ENCODE assay signal across 23 cellular contexts in the genomic region with DNA sequence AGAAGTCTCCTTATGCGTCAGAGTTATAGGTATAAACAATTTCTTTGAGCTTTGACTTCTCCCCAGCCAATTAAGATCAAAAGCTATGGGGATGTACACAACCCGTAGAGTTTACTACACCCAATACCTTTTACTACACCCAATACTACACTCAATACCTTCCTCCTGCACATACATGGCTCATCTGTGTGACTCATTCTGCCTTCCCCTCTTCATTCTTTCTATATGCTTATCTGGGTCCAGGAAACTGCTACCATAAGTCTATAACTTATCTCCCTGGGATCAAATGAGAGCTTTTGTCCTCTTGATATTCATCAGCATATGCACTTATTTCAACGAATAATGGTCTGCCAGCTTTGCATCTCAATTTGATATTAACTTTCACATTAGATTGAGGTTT. TPM values are rescaled to one million over a fixed set of nuclear protein-coding genes. Genes with fewer than 3 reads are reported as not detected.
A peak's percentile ranks its signal among the peaks of the same experiment; 100 is the strongest.
DNase-seq lines count a peak whose midpoint lies in the region; ATAC-seq, FAIRE-seq and TF ChIP-seq lines count a peak whose summit lies in the region.
"Had no signal": no experiment of that assay in that cellular context is flagged by ENCODE, and none has a peak within 500 bp of the region (broad histone marks: within the 10 kb centered on the region; RNA-seq: fewer than 3 reads in every experiment).

No MANE protein-coding gene starts in this region.

- TF ChIP-seq POLR2A in H54 (IDR thresholded peaks at IDR 0.05; ENCODE audit: low read depth, low read length) (no peak), IMR-90 (IDR thresholded peaks at IDR 0.05; ENCODE audit: low read depth, low read length) (no peak)

- TF ChIP-seq CTCF in IMR-90 (conservative IDR thresholded peaks at IDR 0.05; ENCODE audit: low read depth, low read length) (no peak), mammary epithelial cell (conservative IDR thresholded peaks at IDR 0.05 in 1 of 2, IDR thresholded peaks at IDR 0.05 in 1 of 2; ENCODE audit: extremely low read depth in 1 of 2, insufficient read depth in 1 of 2, low read depth in 1 of 2, low read length in 2 of 2) (no peak), left lung (IDR thresholded peaks at IDR 0.05) (no peak), endodermal cell (conservative IDR thresholded peaks at IDR 0.05) (no peak)

- no peak overlapping the region for H2BK20ac ChIP-seq in IMR-90 (ENCODE audit: low read depth, low read length)

- CTCF ChIA-PET in IMR-90 (lab: Yijun Ruan, JAX) (no interaction called here), mammary epithelial cell (lab: Charles Lee; ENCODE audit: low non-redundant PET) (interaction anchor here (0.7 kb wide), 1 partner anchor 8 kb away, joined by 5 read pairs; no protein-coding TSS in a partner anchor)

- no peak overlapping the region for H3K56ac ChIP-seq in IMR-90 (ENCODE audit: extremely low read depth, insufficient read depth, low read length)

- peaks cover 27% of the 10 kb centered on the region for H3K36me3 Mint-ChIP-seq in endodermal cell (ENCODE audit: low read depth)
- H3K36me3 Mint-ChIP-seq: CD4-positive, alpha-beta memory T cell; naive B cell had no signal

- ATAC-seq in IMR-90 (ENCODE audit: low read depth) (no peak), left lung (peak; percentile 22)
- ATAC-seq: HCT116 had no signal

- peaks cover 36 to 60% of the 10 kb centered on the region in 2 experiments for H3K79me1 ChIP-seq in IMR-90 (ENCODE audit: low read depth in 1 of 2, low read length in 2 of 2)

- peaks cover 5% of the 10 kb centered on the region for H3K9me3 Mint-ChIP-seq in endodermal cell
- H3K9me3 Mint-ChIP-seq: dendritic cell treated with granulocyte-macrophage colony-stimulating factor and Interleukin-4, amounts not matched to agents 40 ng/mL and 50 ng/mL, for 4 days; naive B cell had no signal

- H2AFZ ChIP-seq in IMR-90 (replicated peaks; ENCODE audit: low read length, poor library complexity) (no peak overlapping the region), mammary epithelial cell (ENCODE audit: low read depth, low read length) (no peak overlapping the region)
- H2AFZ ChIP-seq: PC-9 had no signal

- peaks cover 82% of the 10 kb centered on the region for H3K79me2 ChIP-seq in mammary epithelial cell (ENCODE audit: insufficient read depth, low read length)

- no peak for TF ChIP-seq RAD21 in IMR-90 (IDR thresholded peaks at IDR 0.05; ENCODE audit: low read length)

- no peak overlapping the region for H2BK120ac ChIP-seq in IMR-90 (ENCODE audit: low read depth, low read length)

- H3K4ac ChIP-seq in IMR-90 (ENCODE audit: low read depth, low read length): no peak overlapping the region

- H3K9me3 ChIP-seq in IMR-90 (ENCODE audit: control insufficient read depth, insufficient read depth, low read length) (no peaks in the 10 kb centered on the region), mammary epithelial cell (replicated peaks; ENCODE audit: insufficient read depth, low read length) (no peaks in the 10 kb centered on the region), left lung (no peaks in the 10 kb centered on the region), endodermal cell (ENCODE audit: control insufficient read depth, low read length) (peaks cover 20% of the 10 kb centered on the region)
- H3K9me3 ChIP-seq: thoracic aorta, vagina had no signal

- H3K27me3 Mint-ChIP-seq in endodermal cell (ENCODE audit: insufficient read depth): no peaks in the 10 kb centered on the region
- H3K27me3 Mint-ChIP-seq: CD4-positive, alpha-beta memory T cell; dendritic cell treated with granulocyte-macrophage colony-stimulating factor and Interleukin-4, amounts not matched to agents 40 ng/mL and 50 ng/mL, for 4 days; naive B cell had no signal

- peaks cover 4% of the 10 kb centered on the region; the same call in 1 of the 2 replicates for H3K36me3 ChIP-seq in IMR-90 (ENCODE audit: control insufficient read depth, insufficient read depth, low read length)
- H3K36me3 ChIP-seq in mammary epithelial cell (ENCODE audit: insufficient read depth, low read length): peaks cover 2% of the 10 kb centered on the region
- H3K36me3 ChIP-seq in left lung: no peaks in the 10 kb centered on the region
- peaks cover 52% of the 10 kb centered on the region for H3K36me3 ChIP-seq in endodermal cell (ENCODE audit: control insufficient read depth, insufficient read depth, low read length)
- H3K36me3 ChIP-seq: thoracic aorta, vagina had no signal

- POLR2A ChIA-PET in IMR-90 (lab: Charles Lee; ENCODE audit: unreplicated experiment): interaction anchor here (0.6 kb wide), 1 partner anchor 147 kb away, joined by 4 read pairs; no protein-coding TSS in a partner anchor

- H3K4me2 ChIP-seq in IMR-90 (ENCODE audit: low read depth, low read length): no peak overlapping the region
- H3K4me2 ChIP-seq in mammary epithelial cell (ENCODE audit: insufficient read depth, low read depth, low read length): no peak overlapping the region
- H3K4me2 ChIP-seq: PC-9 had no signal

- H4K20me1 ChIP-seq in IMR-90 (ENCODE audit: insufficient read depth, low read length): peaks cover 15% of the 10 kb centered on the region; the same call in 1 of the 2 replicates
- no peaks in the 10 kb centered on the region for H4K20me1 ChIP-seq in mammary epithelial cell (ENCODE audit: insufficient read depth, low read length)

- BruUV-seq in IMR-90 (replicated peaks; lab: Mats Ljungman, UMichigan) (no TSS peak), mammary epithelial cell (replicated peaks; lab: Mats Ljungman, UMichigan) (no TSS peak)

- peak; percentile 41 for FAIRE-seq in H54 (lab: Jason Lieb, UNC)

- intact Hi-C loops in IMR-90 (cut with micrococcal nuclease): no loop called here
- intact Hi-C loops in mammary epithelial cell (cut with micrococcal nuclease): no loop called here
- intact Hi-C loops in left lung (cut with DNase I): no loop called here

- H2AK5ac ChIP-seq in IMR-90 (ENCODE audit: low read depth, low read length): no peak overlapping the region

- no peaks in the 10 kb centered on the region for H3K4me1 ChIP-seq in IMR-90 (ENCODE audit: control insufficient read depth, insufficient read depth, low read length)
- peaks cover 22% of the 10 kb centered on the region for H3K4me1 ChIP-seq in mammary epithelial cell (ENCODE audit: insufficient read depth, low read length)
- H3K4me1 ChIP-seq in left lung: peaks cover 0 to 8% of the 10 kb centered on the region in 2 donors
- H3K4me1 ChIP-seq in endodermal cell (ENCODE audit: control insufficient read depth, insufficient read depth, low read length): peaks cover 9% of the 10 kb centered on the region

- H3K27ac Mint-ChIP-seq in endodermal cell: no peak overlapping the region
- H3K27ac Mint-ChIP-seq: CD4-positive, alpha-beta memory T cell; dendritic cell treated with granulocyte-macrophage colony-stimulating factor and Interleukin-4, amounts not matched to agents 40 ng/mL and 50 ng/mL, for 4 days had no signal

- H3K27ac ChIP-seq in IMR-90 (ENCODE audit: insufficient read depth, low read length) (no peak overlapping the region), mammary epithelial cell (ENCODE audit: insufficient read depth, low read depth, low read length) (no peak overlapping the region), left lung (no peak overlapping the region), endodermal cell (ENCODE audit: low read depth, low read length) (no peak overlapping the region)
- H3K27ac ChIP-seq: PC-9, thoracic aorta, vagina had no signal

- in situ Hi-C loops in IMR-90 (cut with MboI; ENCODE audit: low sequenced_read_pairs): no loop called here
- in situ Hi-C loops in mammary epithelial cell (cut with MboI; ENCODE audit: low sequenced_read_pairs in 2 of 2): no loop called here

- no peak overlapping the region for H2AK9ac ChIP-seq in IMR-90 (replicated peaks; ENCODE audit: low read depth, low read length, poor library complexity)

- H3K4me1 Mint-ChIP-seq in endodermal cell: peaks cover 14% of the 10 kb centered on the region
- H3K4me1 Mint-ChIP-seq: CD4-positive, alpha-beta memory T cell had no signal

- no peak overlapping the region for H3K18ac ChIP-seq in IMR-90 (ENCODE audit: low read depth, low read length)

- no peak overlapping the region for H3K4me3 Mint-ChIP-seq in endodermal cell
- H3K4me3 Mint-ChIP-seq: CD4-positive, alpha-beta memory T cell; dendritic cell treated with granulocyte-macrophage colony-stimulating factor and Interleukin-4, amounts not matched to agents 40 ng/mL and 50 ng/mL, for 4 days; naive B cell had no signal

- H4K91ac ChIP-seq in IMR-90 (ENCODE audit: insufficient read depth, low read depth, low read length): no peak overlapping the region

- H2BK15ac ChIP-seq in IMR-90 (ENCODE audit: low read depth, low read length): no peak overlapping the region

- no peak overlapping the region for H4K5ac ChIP-seq in IMR-90 (ENCODE audit: low read depth, low read length)

- no peak overlapping the region for H3K9ac ChIP-seq in IMR-90 (ENCODE audit: low read depth, low read length)
- H3K9ac ChIP-seq in mammary epithelial cell (ENCODE audit: insufficient read depth, low read length): no peak overlapping the region
- no peak overlapping the region for H3K9ac ChIP-seq in endodermal cell (ENCODE audit: extremely low read depth, low read length, poor library complexity, severe bottlenecking)

- DNase-seq in H54 (ENCODE audit: insufficient read length, low spot score) (no peak), IMR-90 (peak; percentile 15), mammary epithelial cell (peak; percentile 52), left lung (no peak), retina (no peak), endodermal cell (no peak), Ammon's horn (ENCODE audit: low spot score) (no peak)
- DNase-seq: activated CD4-positive, alpha-beta T cell treated with anti-CD3 and anti-CD28 coated beads, Interleukin-2, amount 50 U/mL, for 1 hour; activated CD8-positive, alpha-beta memory T cell treated with anti-CD3 and anti-CD28 coated beads, Interleukin-2, amount 50 U/mL, for 48 hours; caudate nucleus; CD4-positive, alpha-beta memory T cell; DMS153; islet precursor cell; naive B cell; NCI-H1105; NCI-H2029 treated with DMSO at 0.1 percent for 48 hours; PC-9; stimulated activated CD4-positive, alpha-beta T cell treated with anti-CD3 and anti-CD28 coated beads, Interleukin-2, amount 100 ng/mL, for 48 hours; stimulated activated naive CD4-positive, alpha-beta T cell had no signal

- H3K14ac ChIP-seq in IMR-90 (replicated peaks; ENCODE audit: low read depth, low read length): no peak overlapping the region

- H3K4me3 ChIP-seq in IMR-90 (ENCODE audit: insufficient read depth, low read depth, low read length): no peak overlapping the region
- no peak overlapping the region for H3K4me3 ChIP-seq in mammary epithelial cell (replicated peaks in 1 of 3; ENCODE audit: insufficient read depth in 1 of 3, low read depth in 2 of 3, low read length in 3 of 3)
- no peak overlapping the region for H3K4me3 ChIP-seq in left lung
- no peak overlapping the region for H3K4me3 ChIP-seq in endodermal cell (ENCODE audit: low read length)
- H3K4me3 ChIP-seq: PC-9, thoracic aorta, vagina had no signal

- H3K27me3 ChIP-seq in IMR-90 (ENCODE audit: control insufficient read depth, insufficient read depth, low read length) (no peaks in the 10 kb centered on the region), mammary epithelial cell (ENCODE audit: insufficient read depth, low read length) (no peaks in the 10 kb centered on the region), left lung (no peaks in the 10 kb centered on the region), endodermal cell (ENCODE audit: control insufficient read depth, insufficient read depth, low read length, poor library complexity, severe bottlenecking) (no peaks in the 10 kb centered on the region)
- H3K27me3 ChIP-seq: vagina had no signal

- no peak overlapping the region for H4K8ac ChIP-seq in IMR-90 (ENCODE audit: low read depth in 2 of 2, low read length in 2 of 2)

- WGBS in IMR-90 (ENCODE audit: extremely low coverage in 2 of 2, insufficient read length in 1 of 2), 2 experiments: no CpG with 5 or more reads among the region's 3 CpGs
- WGBS in mammary epithelial cell (ENCODE audit: low coverage, missing lambda C conversion rate): 62% methylated on average over 3 of the region's 3 CpGs
- 91 to 92% methylated on average over 2 to 3 of the region's 3 CpGs for WGBS in endodermal cell (ENCODE audit: insufficient coverage in 1 of 2, insufficient read length in 1 of 2), 2 experiments

- peak overlapping the region; percentile 54 for H2BK5ac ChIP-seq in IMR-90 (ENCODE audit: low read depth, low read length, poor library complexity, severe bottlenecking)

- dilution Hi-C loops in IMR-90 (cut with HindIII; ENCODE audit: low sequenced_read_pairs, unreplicated experiment): no loop called here
- dilution Hi-C loops in mammary epithelial cell (cut with HindIII; ENCODE audit: low sequenced_read_pairs): no loop called here

- H3K9me1 ChIP-seq in IMR-90 (ENCODE audit: insufficient read depth, low read length): peaks cover 4% of the 10 kb centered on the region; the same call in 1 of the 2 replicates

- no peak overlapping the region for H3K23ac ChIP-seq in IMR-90 (ENCODE audit: low read depth, low read length)

RNA-seq across cellular contexts. Expression of a gene that starts 28.2 kb away (rescaled TPM):
- total RNA-seq in IMR-90 (2012; rRNA removed) (35.3 and 45.8 TPM in 2 replicates), mammary epithelial cell (10 to 100 TPM; 21.6 to 34.3 TPM), left lung (10 to 100 TPM; 20.8 to 40.7 TPM), endodermal cell (10 to 100 TPM; 21.1 to 23.1 TPM)
- polyA plus RNA-seq in IMR-90 (2012; rRNA removed) (6.4 and 8.1 TPM in 2 replicates), mammary epithelial cell (7.3 TPM)
- polyA plus RNA-seq in IMR-90 (2012; cell fraction: cytosol; rRNA removed): 1.2 and 1.4 TPM in 2 replicates
- 1.5 and 12.4 TPM in 2 replicates for polyA plus RNA-seq in IMR-90 (2012; cell fraction: nucleus; rRNA removed; ENCODE audit: low replicate concordance)
- 32.4 TPM for polyA minus RNA-seq in mammary epithelial cell
- polyA plus RNA-seq in endodermal cell (2013, experiment 1 of 2): 28.6 TPM
- polyA plus RNA-seq in endodermal cell (2013, experiment 2 of 2): 31.0 TPM

Comparison
In these comparisons a context has a peak if more than half of its experiments do, and no peak if none do; other contexts are left out.
1. DNase-seq: peak in IMR-90 (single experiment) and mammary epithelial cell (single experiment); none in H54 (single experiment), left lung (0 of 2), retina (single experiment), endodermal cell (single experiment) and Ammon's horn (single experiment).